ENCODE assay signal across 8 cellular contexts in genomic region chr1:203765029-203765837, GRCh38. TPM values are rescaled to one million over a fixed set of nuclear protein-coding genes. Genes with fewer than 3 reads are reported as not detected.
DNase-seq lines count a peak whose midpoint lies in the region; ATAC-seq and TF ChIP-seq lines count a peak whose summit lies in the region.

A gene with protein sequence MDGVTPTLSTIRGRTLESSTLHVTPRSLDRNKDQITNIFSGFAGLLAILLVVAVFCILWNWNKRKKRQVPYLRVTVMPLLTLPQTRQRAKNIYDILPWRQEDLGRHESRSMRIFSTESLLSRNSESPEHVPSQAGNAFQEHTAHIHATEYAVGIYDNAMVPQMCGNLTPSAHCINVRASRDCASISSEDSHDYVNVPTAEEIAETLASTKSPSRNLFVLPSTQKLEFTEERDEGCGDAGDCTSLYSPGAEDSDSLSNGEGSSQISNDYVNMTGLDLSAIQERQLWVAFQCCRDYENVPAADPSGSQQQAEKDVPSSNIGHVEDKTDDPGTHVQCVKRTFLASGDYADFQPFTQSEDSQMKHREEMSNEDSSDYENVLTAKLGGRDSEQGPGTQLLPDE (plus strand): TSS chr1:203765183. CDS start chr1:203765566, 383 bp downstream.

- no peaks in the 10 kb centered on the region for H3K27me3 Mint-ChIP-seq in CD8-positive, alpha-beta T cell (ENCODE audit: low read depth)
- no peaks in the 10 kb centered on the region for H3K27me3 Mint-ChIP-seq in mesothelial cell of epicardium (ENCODE audit: low read depth)

- no peak for TF ChIP-seq CTCF in CD8-positive, alpha-beta T cell (IDR thresholded peaks at IDR 0.05)
- TF ChIP-seq CTCF in HEK293 (tag by site-specific recombination; IDR thresholded peaks at IDR 0.05) (no peak), mesothelial cell of epicardium (IDR thresholded peaks at IDR 0.05; ENCODE audit: unreplicated experiment) (no peak)

- CTCF ChIA-PET in CD8-positive, alpha-beta T cell (lab: Charles Lee), result interaction anchor here (0.7 to 2.4 kb wide), 8 partner anchors 13 to 492 kb away, joined by 3 to 11 read pairs (median 3); partner anchors contain the start of gene ATP2B4
- CTCF ChIA-PET in HEK293 (lab: Yijun Ruan, JAX), result interaction anchor here (0.7 kb wide), 1 partner anchor 14 kb away, joined by 4 read pairs; no protein-coding TSS in a partner anchor

- peak within 1 kb of the TSS; percentile 99 for H3K27ac Mint-ChIP-seq in CD8-positive, alpha-beta T cell
- no peak within 1 kb of the TSS for H3K27ac Mint-ChIP-seq in mesothelial cell of epicardium

- H3K4me1 Mint-ChIP-seq in CD8-positive, alpha-beta T cell (ENCODE audit: low read depth), result peaks cover 58% of the 10 kb centered on the region
- H3K4me1 Mint-ChIP-seq in mesothelial cell of epicardium, result peaks cover 5% of the 10 kb centered on the region

- POLR2A ChIA-PET in CD8-positive, alpha-beta T cell (lab: Charles Lee), result interaction anchor here (0.5 to 2.8 kb wide), 21 partner anchors 9 to 498 kb away, joined by 3 to 21 read pairs (median 4); partner anchors contain the start of genes ATP2B4, ZBED6 and ZC3H11A
- POLR2A ChIA-PET in HEK293 (lab: Yijun Ruan, JAX), result interaction anchor here (0.5 kb wide), 1 partner anchor 44 kb away, joined by 9 read pairs; no protein-coding TSS in a partner anchor

- H3K27me3 ChIP-seq in CD8-positive, alpha-beta T cell (ENCODE audit: insufficient read depth, low read length), result no peaks in the 10 kb centered on the region

- peak within 1 kb of the TSS; percentile 62 for H3K4me3 ChIP-seq in CD8-positive, alpha-beta T cell (ENCODE audit: low read depth, low read length)
- H3K4me3 ChIP-seq in HEK293 (ENCODE audit: low read depth, low read length), result no peak within 1 kb of the TSS

- peak; percentile 39 to 87 (median 73) for DNase-seq in CD8-positive, alpha-beta T cell
- DNase-seq in central memory CD4-positive, alpha-beta T cell, result peak; percentile 82
- peak; percentile 29 for DNase-seq in stimulated activated CD8-positive, alpha-beta memory T cell treated with anti-CD3 and anti-CD28 coated beads, Interleukin-15, amount 100 ng/mL, for 24 hours (ENCODE audit: low read depth)
- DNase-seq in GOT3 (lab: John Stamatoyannopoulos, UW) (no peak), foreskin melanocyte (no peak), mesothelial cell of epicardium (ENCODE audit: low spot score in 2 of 2, unreplicated experiment in 2 of 2) (no peak)

- intact Hi-C loops in CD8-positive, alpha-beta T cell (cut with DNase I, micrococcal nuclease), result loop anchor here (1.0 to 10.0 kb wide), 10 partner anchors 11 to 438 kb away; partner anchors contain the start of genes ATP2B4 (in 2 of the 2), ZBED6 (in 2 of the 2) and ZC3H11A (in 2 of the 2)
- intact Hi-C loops in T-helper 2 cell treated with Interferon-gamma antibody and Interleukin-4, amounts not matched to agents 100 ng/mL and 5 ng/mL, for 36 hours (cut with micrococcal nuclease), result loop anchor here (1.0 to 5.0 kb wide), 6 partner anchors 21 to 1423 kb away; partner anchors contain the start of genes ATP2B4, UBE2T, ZBED6 and ZC3H11A

- H3K9me3 Mint-ChIP-seq in CD8-positive, alpha-beta T cell, result no peaks in the 10 kb centered on the region
- H3K9me3 Mint-ChIP-seq in mesothelial cell of epicardium, result no peaks in the 10 kb centered on the region

- H3K9me3 ChIP-seq in CD8-positive, alpha-beta T cell (ENCODE audit: low read length), result no peaks in the 10 kb centered on the region
- no peaks in the 10 kb centered on the region for H3K9me3 ChIP-seq in HEK293 (ENCODE audit: control insufficient read depth, insufficient read depth, low read depth, low read length)

- H3K27ac ChIP-seq in CD8-positive, alpha-beta T cell (ENCODE audit: low read depth, low read length), result peak within 1 kb of the TSS; percentile 72
- H3K27ac ChIP-seq in HEK293 (ENCODE audit: extremely low read depth, low read depth, low read length), result no peak within 1 kb of the TSS

- peak; percentile 85 for ATAC-seq in CD8-positive, alpha-beta T cell

- H3K4me1 ChIP-seq in CD8-positive, alpha-beta T cell (ENCODE audit: insufficient read depth, low read length), result peaks cover 36% of the 10 kb centered on the region
- no peaks in the 10 kb centered on the region for H3K4me1 ChIP-seq in HEK293 (ENCODE audit: control insufficient read depth, insufficient read depth, low read length)

- H3K4me3 Mint-ChIP-seq in CD8-positive, alpha-beta T cell, result peak within 1 kb of the TSS; percentile 95
- no peak within 1 kb of the TSS for H3K4me3 Mint-ChIP-seq in mesothelial cell of epicardium

- H3K36me3 ChIP-seq in CD8-positive, alpha-beta T cell (ENCODE audit: insufficient read depth, low read length), result no peaks in the 10 kb centered on the region
- H3K36me3 ChIP-seq in HEK293 (ENCODE audit: control insufficient read depth in 2 of 2, insufficient read depth in 1 of 2, low read length in 2 of 2), result no peaks in the 10 kb centered on the region

- H3K36me3 Mint-ChIP-seq in CD8-positive, alpha-beta T cell, result peaks cover 26% of the 10 kb centered on the region
- no peaks in the 10 kb centered on the region for H3K36me3 Mint-ChIP-seq in mesothelial cell of epicardium

TF ChIP-seq in HEK293, 187 proteins besides CTCF, POLR2A, EP300 and RAD21:
- peak; percentile 63; the same call in 1 of the 2 replicates for TF ChIP-seq SCRT2 (tag by site-specific recombination; IDR thresholded peaks at IDR 0.05)
- TF ChIP-seq, protein P1, sequence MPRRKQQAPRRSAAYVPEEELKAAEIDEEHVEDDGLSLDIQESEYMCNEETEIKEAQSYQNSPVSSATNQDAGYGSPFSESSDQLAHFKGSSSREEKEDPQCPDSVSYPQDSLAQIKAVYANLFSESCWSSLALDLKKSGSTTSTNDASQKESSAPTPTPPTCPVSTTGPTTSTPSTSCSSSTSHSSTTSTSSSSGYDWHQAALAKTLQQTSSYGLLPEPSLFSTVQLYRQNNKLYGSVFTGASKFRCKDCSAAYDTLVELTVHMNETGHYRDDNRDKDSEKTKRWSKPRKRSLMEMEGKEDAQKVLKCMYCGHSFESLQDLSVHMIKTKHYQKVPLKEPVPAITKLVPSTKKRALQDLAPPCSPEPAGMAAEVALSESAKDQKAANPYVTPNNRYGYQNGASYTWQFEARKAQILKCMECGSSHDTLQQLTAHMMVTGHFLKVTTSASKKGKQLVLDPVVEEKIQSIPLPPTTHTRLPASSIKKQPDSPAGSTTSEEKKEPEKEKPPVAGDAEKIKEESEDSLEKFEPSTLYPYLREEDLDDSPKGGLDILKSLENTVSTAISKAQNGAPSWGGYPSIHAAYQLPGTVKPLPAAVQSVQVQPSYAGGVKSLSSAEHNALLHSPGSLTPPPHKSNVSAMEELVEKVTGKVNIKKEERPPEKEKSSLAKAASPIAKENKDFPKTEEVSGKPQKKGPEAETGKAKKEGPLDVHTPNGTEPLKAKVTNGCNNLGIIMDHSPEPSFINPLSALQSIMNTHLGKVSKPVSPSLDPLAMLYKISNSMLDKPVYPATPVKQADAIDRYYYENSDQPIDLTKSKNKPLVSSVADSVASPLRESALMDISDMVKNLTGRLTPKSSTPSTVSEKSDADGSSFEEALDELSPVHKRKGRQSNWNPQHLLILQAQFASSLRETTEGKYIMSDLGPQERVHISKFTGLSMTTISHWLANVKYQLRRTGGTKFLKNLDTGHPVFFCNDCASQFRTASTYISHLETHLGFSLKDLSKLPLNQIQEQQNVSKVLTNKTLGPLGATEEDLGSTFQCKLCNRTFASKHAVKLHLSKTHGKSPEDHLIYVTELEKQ (tag by site-specific recombination; IDR thresholded peaks at IDR 0.05; ENCODE audit: borderline replicate concordance), result no peak
TF ChIP-seq in HEK293: peak in this region for 1.

RNA-seq across cellular contexts. Expression of the gene that starts here (rescaled TPM):
- total RNA-seq in CD8-positive, alpha-beta T cell, result 10 to 100 TPM; 13.7 to 16.1 TPM
- 12.7 and 13.8 TPM in 2 replicates for total RNA-seq in T-helper 2 cell treated with Interferon-gamma antibody and Interleukin-4, amounts not matched to agents 100 ng/mL and 5 ng/mL, for 36 hours
- total RNA-seq in mesothelial cell of epicardium, result 0.07 TPM in 1 of 3 replicates, not detected in the others

Comparison
In these comparisons a context has a peak if more than half of its experiments do, and no peak if none do; other contexts are left out.
1. RNA of the gene that starts here (total RNA-seq): 13.7 to 16.1 TPM in CD8-positive, alpha-beta T cell and 12.7 to 13.8 TPM in T-helper 2 cell treated with Interferon-gamma antibody and Interleukin-4, amounts not matched to agents 100 ng/mL and 5 ng/mL, for 36 hours; 0.07 TPM in mesothelial cell of epicardium; every median in the first group is over 10 times any median in the second.
2. DNase-seq: peak in CD8-positive, alpha-beta T cell (7 of 7), central memory CD4-positive, alpha-beta T cell (single experiment) and stimulated activated CD8-positive, alpha-beta memory T cell treated with anti-CD3 and anti-CD28 coated beads, Interleukin-15, amount 100 ng/mL, for 24 hours (single experiment); none in GOT3 (single experiment), foreskin melanocyte (single experiment) and mesothelial cell of epicardium (0 of 2).